In the genomic region with DNA sequence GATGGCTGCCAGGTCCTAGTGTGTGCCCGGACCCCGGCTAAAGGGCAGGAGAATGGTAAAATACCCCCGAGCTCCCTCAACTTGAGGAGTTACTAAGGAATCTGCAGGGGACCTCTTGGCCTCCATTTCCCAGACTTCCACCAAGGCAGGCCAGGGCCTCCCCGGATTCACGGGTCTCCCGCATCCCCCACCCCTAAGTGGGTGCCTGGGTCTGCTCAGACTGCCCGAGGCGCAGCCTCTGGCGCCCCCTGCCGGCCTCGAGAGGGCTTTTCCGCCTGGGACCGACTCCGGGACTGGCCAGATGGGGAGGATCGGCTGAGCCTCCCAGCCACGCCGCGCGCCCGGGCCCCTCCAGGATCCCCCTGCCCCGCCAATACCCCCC, we compare ENCODE assay signal across 1 cellular context.
TF ChIP-seq lines count a peak whose summit lies in the region.

No MANE protein-coding gene starts in this region.

TF ChIP-seq in HepG2, 621 proteins besides CTCF, POLR2A, EP300 and RAD21 (continued from another document and continues in another):
- TF ChIP-seq, protein P1, sequence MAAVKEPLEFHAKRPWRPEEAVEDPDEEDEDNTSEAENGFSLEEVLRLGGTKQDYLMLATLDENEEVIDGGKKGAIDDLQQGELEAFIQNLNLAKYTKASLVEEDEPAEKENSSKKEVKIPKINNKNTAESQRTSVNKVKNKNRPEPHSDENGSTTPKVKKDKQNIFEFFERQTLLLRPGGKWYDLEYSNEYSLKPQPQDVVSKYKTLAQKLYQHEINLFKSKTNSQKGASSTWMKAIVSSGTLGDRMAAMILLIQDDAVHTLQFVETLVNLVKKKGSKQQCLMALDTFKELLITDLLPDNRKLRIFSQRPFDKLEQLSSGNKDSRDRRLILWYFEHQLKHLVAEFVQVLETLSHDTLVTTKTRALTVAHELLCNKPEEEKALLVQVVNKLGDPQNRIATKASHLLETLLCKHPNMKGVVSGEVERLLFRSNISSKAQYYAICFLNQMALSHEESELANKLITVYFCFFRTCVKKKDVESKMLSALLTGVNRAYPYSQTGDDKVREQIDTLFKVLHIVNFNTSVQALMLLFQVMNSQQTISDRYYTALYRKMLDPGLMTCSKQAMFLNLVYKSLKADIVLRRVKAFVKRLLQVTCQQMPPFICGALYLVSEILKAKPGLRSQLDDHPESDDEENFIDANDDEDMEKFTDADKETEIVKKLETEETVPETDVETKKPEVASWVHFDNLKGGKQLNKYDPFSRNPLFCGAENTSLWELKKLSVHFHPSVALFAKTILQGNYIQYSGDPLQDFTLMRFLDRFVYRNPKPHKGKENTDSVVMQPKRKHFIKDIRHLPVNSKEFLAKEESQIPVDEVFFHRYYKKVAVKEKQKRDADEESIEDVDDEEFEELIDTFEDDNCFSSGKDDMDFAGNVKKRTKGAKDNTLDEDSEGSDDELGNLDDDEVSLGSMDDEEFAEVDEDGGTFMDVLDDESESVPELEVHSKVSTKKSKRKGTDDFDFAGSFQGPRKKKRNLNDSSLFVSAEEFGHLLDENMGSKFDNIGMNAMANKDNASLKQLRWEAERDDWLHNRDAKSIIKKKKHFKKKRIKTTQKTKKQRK (IDR thresholded peaks at IDR 0.05; ENCODE audit: low read length), result no peak
- TF ChIP-seq ZNF224 (CRISPR knock-in tag; IDR thresholded peaks at IDR 0.05) (no peak), ZNF430 (CRISPR knock-in tag; IDR thresholded peaks at IDR 0.05) (no peak), KDM6A (CRISPR knock-in tag; IDR thresholded peaks at IDR 0.05; ENCODE audit: low read depth) (no peak), ZNF343 (CRISPR knock-in tag; IDR thresholded peaks at IDR 0.05) (no peak), ELF3 (CRISPR knock-in tag; IDR thresholded peaks at IDR 0.05) (peak; percentile 26; the same call in 1 of the 2 replicates), ZNF232 (CRISPR knock-in tag; IDR thresholded peaks at IDR 0.05; ENCODE audit: borderline replicate concordance) (no peak), GATAD2A (CRISPR knock-in tag; IDR thresholded peaks at IDR 0.05) (no peak), ZSCAN9 (CRISPR knock-in tag; IDR thresholded peaks at IDR 0.05; ENCODE audit: borderline replicate concordance) (no peak), ZNF263 (CRISPR knock-in tag; IDR thresholded peaks at IDR 0.05) (peak; percentile 68; the same call in 1 of the 2 replicates), TEAD3 (CRISPR knock-in tag; optimal IDR thresholded peaks at IDR 0.05; ENCODE audit: borderline replicate concordance) (no peak), ZKSCAN8 (CRISPR knock-in tag; IDR thresholded peaks at IDR 0.05; ENCODE audit: borderline replicate concordance) (no peak), MIER3 (CRISPR knock-in tag; IDR thresholded peaks at IDR 0.05; ENCODE audit: borderline replicate concordance) (no peak), SRSF1 (optimal IDR thresholded peaks at IDR 0.05; ENCODE audit: low read depth, low read length) (no peak), XRCC5 (optimal IDR thresholded peaks at IDR 0.05; ENCODE audit: low read length) (peak; percentile 63), STAG1 (CRISPR knock-in tag; IDR thresholded peaks at IDR 0.05) (peak; percentile 70), ZNF160 (CRISPR knock-in tag; IDR thresholded peaks at IDR 0.05) (no peak), ZNF788 (CRISPR knock-in tag; IDR thresholded peaks at IDR 0.05; ENCODE audit: borderline replicate concordance) (no peak), ZNF292 (CRISPR knock-in tag; IDR thresholded peaks at IDR 0.05; ENCODE audit: borderline replicate concordance, low read depth) (no peak), ZNF761 (CRISPR knock-in tag; conservative IDR thresholded peaks at IDR 0.05) (0 out of 2 replicates have a peak, but pooled peaks have one; percentile 61), RBFOX2 (IDR thresholded peaks at IDR 0.05; ENCODE audit: low read depth, low read length) (no peak), RORA (CRISPR knock-in tag; IDR thresholded peaks at IDR 0.05) (no peak), ZZZ3 (CRISPR knock-in tag; IDR thresholded peaks at IDR 0.05; ENCODE audit: borderline replicate concordance) (no peak), ZFP62 (CRISPR knock-in tag; IDR thresholded peaks at IDR 0.05) (no peak), NR1H2 (CRISPR knock-in tag; IDR thresholded peaks at IDR 0.05; ENCODE audit: borderline replicate concordance, low read depth) (no peak), FOSL2 (CRISPR knock-in tag; IDR thresholded peaks at IDR 0.05) (0 out of 2 replicates have a peak, but pooled peaks have one; percentile 4), FOXM1 (CRISPR knock-in tag; IDR thresholded peaks at IDR 0.05) (no peak), ZNF780A (CRISPR knock-in tag; IDR thresholded peaks at IDR 0.05) (no peak), GTF3A (CRISPR knock-in tag; conservative IDR thresholded peaks at IDR 0.05) (0 out of 2 replicates have a peak, but pooled peaks have one; percentile 19), BCL6 (CRISPR knock-in tag; IDR thresholded peaks at IDR 0.05) (0 out of 2 replicates have a peak, but pooled peaks have one; percentile 10), ZNF724P (CRISPR knock-in tag; IDR thresholded peaks at IDR 0.05; ENCODE audit: borderline replicate concordance) (no peak), ZFYVE20 (CRISPR knock-in tag; IDR thresholded peaks at IDR 0.05; ENCODE audit: borderline replicate concordance, low read depth) (no peak), ZEB1 (IDR thresholded peaks at IDR 0.05; ENCODE audit: insufficient replicate concordance, low read depth) (no peak), ATRX (CRISPR knock-in tag; IDR thresholded peaks at IDR 0.05; ENCODE audit: borderline replicate concordance) (no peak), ZSCAN20 (CRISPR knock-in tag; IDR thresholded peaks at IDR 0.05; ENCODE audit: borderline replicate concordance) (0 out of 2 replicates have a peak, but pooled peaks have one; percentile 15)
- TF ChIP-seq, protein P2, sequence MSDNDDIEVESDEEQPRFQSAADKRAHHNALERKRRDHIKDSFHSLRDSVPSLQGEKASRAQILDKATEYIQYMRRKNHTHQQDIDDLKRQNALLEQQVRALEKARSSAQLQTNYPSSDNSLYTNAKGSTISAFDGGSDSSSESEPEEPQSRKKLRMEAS (IDR thresholded peaks at IDR 0.05), result no peak
- TF ChIP-seq, protein P3, sequence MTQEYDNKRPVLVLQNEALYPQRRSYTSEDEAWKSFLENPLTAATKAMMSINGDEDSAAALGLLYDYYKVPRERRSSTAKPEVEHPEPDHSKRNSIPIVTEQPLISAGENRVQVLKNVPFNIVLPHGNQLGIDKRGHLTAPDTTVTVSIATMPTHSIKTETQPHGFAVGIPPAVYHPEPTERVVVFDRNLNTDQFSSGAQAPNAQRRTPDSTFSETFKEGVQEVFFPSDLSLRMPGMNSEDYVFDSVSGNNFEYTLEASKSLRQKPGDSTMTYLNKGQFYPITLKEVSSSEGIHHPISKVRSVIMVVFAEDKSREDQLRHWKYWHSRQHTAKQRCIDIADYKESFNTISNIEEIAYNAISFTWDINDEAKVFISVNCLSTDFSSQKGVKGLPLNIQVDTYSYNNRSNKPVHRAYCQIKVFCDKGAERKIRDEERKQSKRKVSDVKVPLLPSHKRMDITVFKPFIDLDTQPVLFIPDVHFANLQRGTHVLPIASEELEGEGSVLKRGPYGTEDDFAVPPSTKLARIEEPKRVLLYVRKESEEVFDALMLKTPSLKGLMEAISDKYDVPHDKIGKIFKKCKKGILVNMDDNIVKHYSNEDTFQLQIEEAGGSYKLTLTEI (CRISPR knock-in tag; conservative IDR thresholded peaks at IDR 0.05), result no peak
- TF ChIP-seq, protein P4, sequence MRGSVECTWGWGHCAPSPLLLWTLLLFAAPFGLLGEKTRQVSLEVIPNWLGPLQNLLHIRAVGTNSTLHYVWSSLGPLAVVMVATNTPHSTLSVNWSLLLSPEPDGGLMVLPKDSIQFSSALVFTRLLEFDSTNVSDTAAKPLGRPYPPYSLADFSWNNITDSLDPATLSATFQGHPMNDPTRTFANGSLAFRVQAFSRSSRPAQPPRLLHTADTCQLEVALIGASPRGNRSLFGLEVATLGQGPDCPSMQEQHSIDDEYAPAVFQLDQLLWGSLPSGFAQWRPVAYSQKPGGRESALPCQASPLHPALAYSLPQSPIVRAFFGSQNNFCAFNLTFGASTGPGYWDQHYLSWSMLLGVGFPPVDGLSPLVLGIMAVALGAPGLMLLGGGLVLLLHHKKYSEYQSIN (CRISPR knock-in tag; IDR thresholded peaks at IDR 0.05; ENCODE audit: borderline replicate concordance), result no peak
- TF ChIP-seq, protein P5, sequence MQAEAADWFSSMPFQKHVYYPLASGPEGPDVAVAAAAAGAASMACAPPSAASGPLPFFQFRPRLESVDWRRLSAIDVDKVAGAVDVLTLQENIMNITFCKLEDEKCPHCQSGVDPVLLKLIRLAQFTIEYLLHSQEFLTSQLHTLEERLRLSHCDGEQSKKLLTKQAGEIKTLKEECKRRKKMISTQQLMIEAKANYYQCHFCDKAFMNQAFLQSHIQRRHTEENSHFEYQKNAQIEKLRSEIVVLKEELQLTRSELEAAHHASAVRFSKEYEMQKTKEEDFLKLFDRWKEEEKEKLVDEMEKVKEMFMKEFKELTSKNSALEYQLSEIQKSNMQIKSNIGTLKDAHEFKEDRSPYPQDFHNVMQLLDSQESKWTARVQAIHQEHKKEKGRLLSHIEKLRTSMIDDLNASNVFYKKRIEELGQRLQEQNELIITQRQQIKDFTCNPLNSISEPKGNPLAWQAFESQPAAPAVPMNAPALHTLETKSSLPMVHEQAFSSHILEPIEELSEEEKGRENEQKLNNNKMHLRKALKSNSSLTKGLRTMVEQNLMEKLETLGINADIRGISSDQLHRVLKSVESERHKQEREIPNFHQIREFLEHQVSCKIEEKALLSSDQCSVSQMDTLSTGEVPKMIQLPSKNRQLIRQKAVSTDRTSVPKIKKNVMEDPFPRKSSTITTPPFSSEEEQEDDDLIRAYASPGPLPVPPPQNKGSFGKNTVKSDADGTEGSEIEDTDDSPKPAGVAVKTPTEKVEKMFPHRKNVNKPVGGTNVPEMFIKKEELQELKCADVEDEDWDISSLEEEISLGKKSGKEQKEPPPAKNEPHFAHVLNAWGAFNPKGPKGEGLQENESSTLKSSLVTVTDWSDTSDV (CRISPR knock-in tag; IDR thresholded peaks at IDR 0.05), result no peak
- TF ChIP-seq, protein P6, sequence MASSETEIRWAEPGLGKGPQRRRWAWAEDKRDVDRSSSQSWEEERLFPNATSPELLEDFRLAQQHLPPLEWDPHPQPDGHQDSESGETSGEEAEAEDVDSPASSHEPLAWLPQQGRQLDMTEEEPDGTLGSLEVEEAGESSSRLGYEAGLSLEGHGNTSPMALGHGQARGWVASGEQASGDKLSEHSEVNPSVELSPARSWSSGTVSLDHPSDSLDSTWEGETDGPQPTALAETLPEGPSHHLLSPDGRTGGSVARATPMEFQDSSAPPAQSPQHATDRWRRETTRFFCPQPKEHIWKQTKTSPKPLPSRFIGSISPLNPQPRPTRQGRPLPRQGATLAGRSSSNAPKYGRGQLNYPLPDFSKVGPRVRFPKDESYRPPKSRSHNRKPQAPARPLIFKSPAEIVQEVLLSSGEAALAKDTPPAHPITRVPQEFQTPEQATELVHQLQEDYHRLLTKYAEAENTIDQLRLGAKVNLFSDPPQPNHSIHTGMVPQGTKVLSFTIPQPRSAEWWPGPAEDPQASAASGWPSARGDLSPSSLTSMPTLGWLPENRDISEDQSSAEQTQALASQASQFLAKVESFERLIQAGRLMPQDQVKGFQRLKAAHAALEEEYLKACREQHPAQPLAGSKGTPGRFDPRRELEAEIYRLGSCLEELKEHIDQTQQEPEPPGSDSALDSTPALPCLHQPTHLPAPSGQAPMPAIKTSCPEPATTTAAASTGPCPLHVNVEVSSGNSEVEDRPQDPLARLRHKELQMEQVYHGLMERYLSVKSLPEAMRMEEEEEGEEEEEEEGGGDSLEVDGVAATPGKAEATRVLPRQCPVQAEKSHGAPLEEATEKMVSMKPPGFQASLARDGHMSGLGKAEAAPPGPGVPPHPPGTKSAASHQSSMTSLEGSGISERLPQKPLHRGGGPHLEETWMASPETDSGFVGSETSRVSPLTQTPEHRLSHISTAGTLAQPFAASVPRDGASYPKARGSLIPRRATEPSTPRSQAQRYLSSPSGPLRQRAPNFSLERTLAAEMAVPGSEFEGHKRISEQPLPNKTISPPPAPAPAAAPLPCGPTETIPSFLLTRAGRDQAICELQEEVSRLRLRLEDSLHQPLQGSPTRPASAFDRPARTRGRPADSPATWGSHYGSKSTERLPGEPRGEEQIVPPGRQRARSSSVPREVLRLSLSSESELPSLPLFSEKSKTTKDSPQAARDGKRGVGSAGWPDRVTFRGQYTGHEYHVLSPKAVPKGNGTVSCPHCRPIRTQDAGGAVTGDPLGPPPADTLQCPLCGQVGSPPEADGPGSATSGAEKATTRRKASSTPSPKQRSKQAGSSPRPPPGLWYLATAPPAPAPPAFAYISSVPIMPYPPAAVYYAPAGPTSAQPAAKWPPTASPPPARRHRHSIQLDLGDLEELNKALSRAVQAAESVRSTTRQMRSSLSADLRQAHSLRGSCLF (CRISPR knock-in tag; IDR thresholded peaks at IDR 0.05; ENCODE audit: borderline replicate concordance), result no peak
- TF ChIP-seq, protein P7, sequence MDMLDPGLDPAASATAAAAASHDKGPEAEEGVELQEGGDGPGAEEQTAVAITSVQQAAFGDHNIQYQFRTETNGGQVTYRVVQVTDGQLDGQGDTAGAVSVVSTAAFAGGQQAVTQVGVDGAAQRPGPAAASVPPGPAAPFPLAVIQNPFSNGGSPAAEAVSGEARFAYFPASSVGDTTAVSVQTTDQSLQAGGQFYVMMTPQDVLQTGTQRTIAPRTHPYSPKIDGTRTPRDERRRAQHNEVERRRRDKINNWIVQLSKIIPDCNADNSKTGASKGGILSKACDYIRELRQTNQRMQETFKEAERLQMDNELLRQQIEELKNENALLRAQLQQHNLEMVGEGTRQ (IDR thresholded peaks at IDR 0.05; ENCODE audit: low read depth, low read length), result no peak
- TF ChIP-seq, protein P7 (CRISPR knock-in tag; IDR thresholded peaks at IDR 0.05; ENCODE audit: borderline replicate concordance), result no peak
- TF ChIP-seq, protein P8, sequence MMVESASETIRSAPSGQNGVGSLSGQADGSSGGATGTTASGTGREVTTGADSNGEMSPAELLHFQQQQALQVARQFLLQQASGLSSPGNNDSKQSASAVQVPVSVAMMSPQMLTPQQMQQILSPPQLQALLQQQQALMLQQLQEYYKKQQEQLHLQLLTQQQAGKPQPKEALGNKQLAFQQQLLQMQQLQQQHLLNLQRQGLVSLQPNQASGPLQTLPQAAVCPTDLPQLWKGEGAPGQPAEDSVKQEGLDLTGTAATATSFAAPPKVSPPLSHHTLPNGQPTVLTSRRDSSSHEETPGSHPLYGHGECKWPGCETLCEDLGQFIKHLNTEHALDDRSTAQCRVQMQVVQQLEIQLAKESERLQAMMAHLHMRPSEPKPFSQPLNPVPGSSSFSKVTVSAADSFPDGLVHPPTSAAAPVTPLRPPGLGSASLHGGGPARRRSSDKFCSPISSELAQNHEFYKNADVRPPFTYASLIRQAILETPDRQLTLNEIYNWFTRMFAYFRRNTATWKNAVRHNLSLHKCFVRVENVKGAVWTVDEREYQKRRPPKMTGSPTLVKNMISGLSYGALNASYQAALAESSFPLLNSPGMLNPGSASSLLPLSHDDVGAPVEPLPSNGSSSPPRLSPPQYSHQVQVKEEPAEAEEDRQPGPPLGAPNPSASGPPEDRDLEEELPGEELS (CRISPR knock-in tag; IDR thresholded peaks at IDR 0.05), result 0 out of 2 replicates have a peak, but pooled peaks have one; percentile 14
